13 cellular contexts compared by ENCODE assay signal in the genomic region with DNA sequence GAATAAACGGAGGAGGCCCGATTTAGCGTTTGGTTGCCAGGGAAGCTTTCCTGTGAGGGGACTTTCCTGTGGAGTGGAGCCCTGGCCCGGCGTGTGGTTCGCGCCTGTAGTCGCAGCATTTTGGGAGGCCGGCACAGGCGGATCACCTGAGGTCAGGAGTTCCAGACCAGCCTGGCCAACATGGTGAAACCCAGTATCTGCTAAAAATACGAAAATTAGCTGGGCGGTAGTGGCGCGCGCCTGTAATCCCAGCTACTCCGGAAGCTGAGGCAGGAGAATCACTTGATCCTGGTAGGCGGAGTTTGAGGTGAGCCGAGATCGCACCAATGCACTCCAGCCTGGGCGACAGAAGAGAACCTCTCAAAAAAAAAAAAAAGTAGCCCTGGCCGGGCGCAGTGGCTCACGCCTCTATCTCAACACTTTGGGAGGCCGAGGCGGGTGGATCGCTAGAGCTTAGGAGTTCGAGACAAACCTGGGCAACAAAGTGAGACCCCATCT. TPM values are rescaled to one million over a fixed set of nuclear protein-coding genes. Genes with fewer than 3 reads are reported as not detected.
DNase-seq lines count a peak whose midpoint lies in the region; ATAC-seq and TF ChIP-seq lines count a peak whose summit lies in the region.
"Had no signal": no experiment of that assay in that cellular context is flagged by ENCODE, and none has a peak within 500 bp of the region (broad histone marks: within the 10 kb centered on the region; RNA-seq: fewer than 3 reads in every experiment).

No MANE protein-coding gene starts in this region.

- H3K9me3 ChIP-seq in gastroesophageal sphincter: no peaks in the 10 kb centered on the region

- H3K27ac Mint-ChIP-seq in activated T-helper 2 cell treated with anti-CD3 and anti-CD28 coated beads, Interferon-gamma antibody, Interleukin-2, Interleukin-4, amounts not matched to agents 10 μg/mL and 5 μg/mL and 100 μg/mL, durations not matched to agents 14 hours and 24 hours and 36 hours: no peak overlapping the region
- H3K27ac Mint-ChIP-seq in naive B cell: peak overlapping the region in 1 of 6 donors; percentile 64

- peak overlapping the region; percentile 39 for H3K4me3 Mint-ChIP-seq in activated T-helper 2 cell treated with anti-CD3 and anti-CD28 coated beads, Interferon-gamma antibody, Interleukin-2, Interleukin-4, amounts not matched to agents 10 μg/mL and 5 μg/mL and 100 μg/mL, durations not matched to agents 14 hours and 24 hours and 36 hours (ENCODE audit: low read depth)
- H3K4me3 Mint-ChIP-seq in naive B cell: peak overlapping the region in 7 of 8 donors; percentile 58 to 87 (median 71)

- no peaks in the 10 kb centered on the region for H3K36me3 Mint-ChIP-seq in activated T-helper 2 cell treated with anti-CD3 and anti-CD28 coated beads, Interferon-gamma antibody, Interleukin-2, Interleukin-4, amounts not matched to agents 10 μg/mL and 5 μg/mL and 100 μg/mL, durations not matched to agents 14 hours and 24 hours and 36 hours (ENCODE audit: low read depth)
- no peaks in the 10 kb centered on the region for H3K36me3 Mint-ChIP-seq in naive B cell

- peaks cover 0 to 6% of the 10 kb centered on the region in 2 donors for H3K36me3 ChIP-seq in gastroesophageal sphincter

- intact Hi-C loops in activated T-helper 2 cell treated with anti-CD3 and anti-CD28 coated beads, Interferon-gamma antibody, Interleukin-2, Interleukin-4, amounts not matched to agents 10 μg/mL and 5 μg/mL and 100 μg/mL, durations not matched to agents 14 hours and 24 hours and 36 hours (cut with micrococcal nuclease): no loop called here

- H3K27me3 Mint-ChIP-seq in activated T-helper 2 cell treated with anti-CD3 and anti-CD28 coated beads, Interferon-gamma antibody, Interleukin-2, Interleukin-4, amounts not matched to agents 10 μg/mL and 5 μg/mL and 100 μg/mL, durations not matched to agents 14 hours and 24 hours and 36 hours (ENCODE audit: low read depth): peaks cover 44% of the 10 kb centered on the region
- peaks cover 30 to 55% (median 47%) of the 10 kb centered on the region in 3 donors for H3K27me3 Mint-ChIP-seq in naive B cell

- 7 to 58% methylated on average over 2 to 3 of the region's 27 CpGs for WGBS in gastroesophageal sphincter (ENCODE audit: low coverage in 1 of 2), 2 donors

- H3K9me3 Mint-ChIP-seq in activated T-helper 2 cell treated with anti-CD3 and anti-CD28 coated beads, Interferon-gamma antibody, Interleukin-2, Interleukin-4, amounts not matched to agents 10 μg/mL and 5 μg/mL and 100 μg/mL, durations not matched to agents 14 hours and 24 hours and 36 hours: no peaks in the 10 kb centered on the region
- peaks cover 0 to 3% (median 0%) of the 10 kb centered on the region in 7 donors for H3K9me3 Mint-ChIP-seq in naive B cell

- TF ChIP-seq CTCF in gastroesophageal sphincter (IDR thresholded peaks at IDR 0.05): no peak

- DNase-seq in NCI-H1105 treated with DMSO at 0.1 percent for 48 hours (lab: John Stamatoyannopoulos, UW) (peak; percentile 20), NCI-H1105 (lab: John Stamatoyannopoulos, UW) (no peak), ELF-1 (ENCODE audit: low read depth, low spot score) (peak; percentile 61), naive B cell (no peak), hypothalamus (lab: John Stamatoyannopoulos, UW) (no peak), NCI-H2171 (lab: John Stamatoyannopoulos, UW) (no peak)
- no peak for DNase-seq in activated T-helper 2 cell treated with anti-CD3 and anti-CD28 coated beads, Interferon-gamma antibody, Interleukin-2, Interleukin-4, amounts not matched to agents 10 μg/mL and 5 μg/mL and 100 μg/mL, durations not matched to agents 14 hours and 24 hours and 36 hours (ENCODE audit: low spot score)
- DNase-seq: mesenchymal stem cell, retina, trophoblast cell had no signal

- no peak overlapping the region for H3K27ac ChIP-seq in gastroesophageal sphincter
- H3K27ac ChIP-seq: KMS-11 had no signal

- ATAC-seq in naive B cell (ENCODE audit: low read depth in 2 of 2): no peak
- ATAC-seq in gastroesophageal sphincter: no peak

- no peak for TF ChIP-seq POLR2A in gastroesophageal sphincter (IDR thresholded peaks at IDR 0.05)

- TF ChIP-seq EP300 in gastroesophageal sphincter (IDR thresholded peaks at IDR 0.05): no peak

- H3K27me3 ChIP-seq in gastroesophageal sphincter: peaks cover 86% of the 10 kb centered on the region

- peaks cover 0 to 41% (median 13%) of the 10 kb centered on the region in 3 donors for H3K4me1 ChIP-seq in gastroesophageal sphincter

- no peak overlapping the region for H3K4me3 ChIP-seq in gastroesophageal sphincter

- H3K4me1 Mint-ChIP-seq in activated T-helper 2 cell treated with anti-CD3 and anti-CD28 coated beads, Interferon-gamma antibody, Interleukin-2, Interleukin-4, amounts not matched to agents 10 μg/mL and 5 μg/mL and 100 μg/mL, durations not matched to agents 14 hours and 24 hours and 36 hours (ENCODE audit: low read depth): peaks cover 6% of the 10 kb centered on the region
- H3K4me1 Mint-ChIP-seq in naive B cell: peaks cover 0 to 13% (median 3%) of the 10 kb centered on the region in 3 donors

RNA-seq across cellular contexts. Expression of a gene that starts 6.9 kb away (rescaled TPM):
- 0.89 and 1.7 TPM in 2 replicates for total RNA-seq in activated T-helper 2 cell treated with anti-CD3 and anti-CD28 coated beads, Interferon-gamma antibody, Interleukin-2, Interleukin-4, amounts not matched to agents 10 μg/mL and 5 μg/mL and 100 μg/mL, durations not matched to agents 14 hours and 24 hours and 36 hours
- polyA plus RNA-seq in naive B cell (ENCODE audit: low read depth in 6 of 6): under 1 TPM in 2 of 6 donors, not detected in 4; 0.09 to 0.23 TPM
- 10 to 100 TPM in 3 of 4 donors, 1 to 10 TPM in 1; 9.8 to 22.3 (median 19.2) TPM for total RNA-seq in gastroesophageal sphincter

RNA-seq across cellular contexts. Expression of a gene that starts 14.8 kb away (rescaled TPM):
- total RNA-seq in activated T-helper 2 cell treated with anti-CD3 and anti-CD28 coated beads, Interferon-gamma antibody, Interleukin-2, Interleukin-4, amounts not matched to agents 10 μg/mL and 5 μg/mL and 100 μg/mL, durations not matched to agents 14 hours and 24 hours and 36 hours: 1,945 and 1,967 TPM in 2 replicates
- polyA plus RNA-seq in naive B cell (ENCODE audit: low read depth in 6 of 6): 1,000 to 10,000 TPM; 1,256 to 2,811 (median 2,461) TPM
- 100 to 1,000 TPM; 172 to 357 (median 250) TPM for total RNA-seq in gastroesophageal sphincter

RNA-seq across cellular contexts. Expression of a gene that starts 14.9 kb away (rescaled TPM):
- 48.6 and 54.5 TPM in 2 replicates for total RNA-seq in activated T-helper 2 cell treated with anti-CD3 and anti-CD28 coated beads, Interferon-gamma antibody, Interleukin-2, Interleukin-4, amounts not matched to agents 10 μg/mL and 5 μg/mL and 100 μg/mL, durations not matched to agents 14 hours and 24 hours and 36 hours
- 100 to 1,000 TPM; 117 to 143 (median 128) TPM for polyA plus RNA-seq in naive B cell (ENCODE audit: low read depth in 6 of 6)
- 10 to 100 TPM; 14.5 to 48.3 (median 32.3) TPM for total RNA-seq in gastroesophageal sphincter

RNA-seq across cellular contexts. Expression of a gene that starts 27.8 kb away (rescaled TPM):
- total RNA-seq in activated T-helper 2 cell treated with anti-CD3 and anti-CD28 coated beads, Interferon-gamma antibody, Interleukin-2, Interleukin-4, amounts not matched to agents 10 μg/mL and 5 μg/mL and 100 μg/mL, durations not matched to agents 14 hours and 24 hours and 36 hours: 7.1 and 7.4 TPM in 2 replicates
- not detected for polyA plus RNA-seq in naive B cell (ENCODE audit: low read depth in 6 of 6)
- 10 to 100 TPM in 3 of 4 donors, 1 to 10 TPM in 1; 4.4 to 48.2 (median 19.4) TPM for total RNA-seq in gastroesophageal sphincter
- total RNA-seq: A172 had no signal

RNA-seq across cellular contexts. Expression of a gene that starts 28.0 kb away (rescaled TPM):
- 90.0 and 90.2 TPM in 2 replicates for total RNA-seq in activated T-helper 2 cell treated with anti-CD3 and anti-CD28 coated beads, Interferon-gamma antibody, Interleukin-2, Interleukin-4, amounts not matched to agents 10 μg/mL and 5 μg/mL and 100 μg/mL, durations not matched to agents 14 hours and 24 hours and 36 hours
- 10 to 100 TPM; 16.0 to 32.4 (median 24.3) TPM for polyA plus RNA-seq in naive B cell (ENCODE audit: low read depth in 6 of 6)
- total RNA-seq in gastroesophageal sphincter: 10 to 100 TPM; 25.4 to 58.5 (median 40.8) TPM

Comparison
In these comparisons a context has a peak if more than half of its experiments do, and no peak if none do; other contexts are left out.
1. DNase-seq: peak in NCI-H1105 treated with DMSO at 0.1 percent for 48 hours (single experiment) and ELF-1 (single experiment); none in NCI-H1105 (single experiment), activated T-helper 2 cell treated with anti-CD3 and anti-CD28 coated beads, Interferon-gamma antibody, Interleukin-2, Interleukin-4, amounts not matched to agents 10 μg/mL and 5 μg/mL and 100 μg/mL, durations not matched to agents 14 hours and 24 hours and 36 hours (single experiment), naive B cell (single experiment), hypothalamus (0 of 51) and NCI-H2171 (single experiment).